25 cellular contexts compared by ENCODE assay signal in the genomic region with DNA sequence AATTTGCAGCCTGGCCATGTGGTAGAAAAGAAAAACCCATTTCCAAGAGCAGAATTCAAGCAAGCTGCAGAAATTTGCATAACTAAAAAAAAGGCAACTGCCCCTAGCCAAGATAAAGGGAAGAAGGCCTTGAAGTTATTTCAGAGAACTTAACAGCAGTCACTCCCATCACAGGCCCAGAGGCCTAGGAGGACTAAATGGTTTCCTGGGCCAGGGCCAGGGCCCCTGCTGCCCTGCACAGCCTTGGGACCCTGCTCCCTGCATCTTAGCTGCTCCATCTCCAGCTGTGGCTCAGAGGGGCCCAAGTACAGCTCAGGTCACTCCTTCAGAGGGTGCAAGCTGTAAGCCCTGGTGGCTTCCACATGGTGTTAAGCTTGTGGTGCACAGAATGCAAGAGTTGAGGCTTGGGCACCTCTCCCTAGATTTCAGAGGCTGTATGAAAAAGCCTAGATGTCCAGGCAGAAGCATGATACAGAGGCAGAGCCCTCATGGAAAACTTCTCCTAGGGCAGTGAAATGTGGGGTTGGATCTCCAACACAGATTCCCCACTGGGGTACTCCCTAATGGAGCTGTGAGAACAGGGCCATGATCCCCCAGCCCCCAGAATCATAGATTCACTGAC. TPM values are rescaled to one million over a fixed set of nuclear protein-coding genes. Genes with fewer than 3 reads are reported as not detected.
"Had no signal": no experiment of that assay in that cellular context is flagged by ENCODE, and none has a peak within 500 bp of the region (broad histone marks: within the 10 kb centered on the region; RNA-seq: fewer than 3 reads in every experiment).

No MANE protein-coding gene starts in this region.

- H3K4me3 ChIP-seq: heart left ventricle, lung, stomach, thoracic aorta, transverse colon had no signal

- FAIRE-seq: endometrium, frontal cortex, small intestine had no signal

- H3K36me3 Mint-ChIP-seq: naive B cell had no signal

- H3K27me3 ChIP-seq: transverse colon had no signal

- H3K4me1 Mint-ChIP-seq: naive B cell had no signal

- ATAC-seq: esophagus mucosa, heart left ventricle, left colon, left ventricle myocardium superior had no signal

- H3K4me1 ChIP-seq: heart left ventricle, stomach, transverse colon had no signal

- H3K4me3 Mint-ChIP-seq: naive B cell, nephron had no signal

- H3K36me3 ChIP-seq: heart left ventricle, stomach, thoracic aorta, transverse colon had no signal

- H3K9me3 ChIP-seq: thoracic aorta, transverse colon had no signal

- DNase-seq: effector memory CD4-positive, alpha-beta T cell; heart left ventricle; hippocampal formation; left colon; left ventricle myocardium superior; mesendoderm; naive B cell; small intestine; stimulated activated CD4-positive, alpha-beta T cell treated with anti-CD3 and anti-CD28 coated beads, Interleukin-12 subunit alpha, Interleukin-12 subunit beta, amount 100 ng/mL, for 4 hours; stimulated activated naive CD4-positive, alpha-beta T cell; stomach; substantia nigra; transverse colon had no signal

- H3K27ac ChIP-seq: heart left ventricle, stomach, thoracic aorta, transverse colon had no signal

- H3K27ac Mint-ChIP-seq: naive B cell, nephron had no signal

RNA-seq across cellular contexts. Expression of a gene that starts 41.5 kb away (rescaled TPM):
- total RNA-seq: esophagus mucosa, fibroblast of lung, frontal cortex, glomerular endothelial cell, heart left ventricle, kidney epithelial cell, left colon, left ventricle myocardium superior, osteoblast, pulmonary artery endothelial cell, stomach, thoracic aorta, transverse colon, ureter had no signal
- polyA plus RNA-seq: fibroblast of lung, heart left ventricle had no signal
